ENCODE assay signal across 30 cellular contexts in the genomic region with DNA sequence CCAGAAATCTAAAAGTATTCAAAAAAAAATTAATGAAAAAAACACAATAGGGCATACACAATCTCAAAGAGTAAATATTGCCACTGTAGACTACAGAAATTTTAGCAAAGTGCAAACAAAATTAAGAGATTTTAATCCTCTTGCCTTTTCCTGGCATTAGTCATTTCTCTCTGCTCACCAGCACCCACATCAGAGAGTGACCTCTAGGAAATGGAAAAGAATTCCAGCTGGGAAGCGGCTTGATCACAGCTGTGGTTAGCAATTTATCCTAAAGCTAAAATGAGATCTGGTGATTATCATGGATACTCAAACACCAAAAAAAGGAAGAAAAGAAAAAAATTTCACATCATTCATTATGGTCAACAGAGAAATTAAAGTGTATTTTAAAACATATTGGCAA.
DNase-seq lines count a peak whose midpoint lies in the region; ATAC-seq and TF ChIP-seq lines count a peak whose summit lies in the region.
"Had no signal": no experiment of that assay in that cellular context is flagged by ENCODE, and none has a peak within 500 bp of the region (broad histone marks: within the 10 kb centered on the region; RNA-seq: fewer than 3 reads in every experiment).

No MANE protein-coding gene starts in this region.

- H3K27me3 ChIP-seq in Loucy (ENCODE audit: insufficient read depth, low read length, poor library complexity, severe bottlenecking), result no peaks in the 10 kb centered on the region
- H3K27me3 ChIP-seq in MM.1S (replicated peaks; ENCODE audit: insufficient read depth, low read length), result no peaks in the 10 kb centered on the region
- H3K27me3 ChIP-seq: right lobe of liver, tibial artery had no signal

- H3K4me3 ChIP-seq in Loucy (ENCODE audit: low read length, poor library complexity, severe bottlenecking) (no peak overlapping the region), MM.1S (ENCODE audit: low read length) (no peak overlapping the region)
- H3K4me3 ChIP-seq: A549, PC-9, right lobe of liver, tibial artery had no signal

- no peak for ATAC-seq in HG02885 (IDR thresholded peaks at IDR 0.05; ENCODE audit: poor library complexity, unreplicated experiment)
- ATAC-seq in HG03139 (IDR thresholded peaks at IDR 0.05; ENCODE audit: unreplicated experiment), result no peak
- ATAC-seq: A549, left ventricle myocardium superior, right lobe of liver had no signal

- H3K4me1 ChIP-seq in Loucy (ENCODE audit: insufficient read depth, low read length, poor library complexity, severe bottlenecking), result peaks cover 57% of the 10 kb centered on the region
- H3K4me1 ChIP-seq in MM.1S (ENCODE audit: low read length), result no peaks in the 10 kb centered on the region
- H3K4me1 ChIP-seq: tibial artery had no signal

- H3K9ac ChIP-seq in Loucy (ENCODE audit: low read depth, low read length, poor library complexity, severe bottlenecking) (no peak overlapping the region), MM.1S (ENCODE audit: low read length) (no peak overlapping the region)

- H3K79me2 ChIP-seq in Loucy (ENCODE audit: insufficient read depth, low read length) (peaks cover 97% of the 10 kb centered on the region), MM.1S (ENCODE audit: low read length) (peaks cover 17% of the 10 kb centered on the region)

- TF ChIP-seq CTCF in Loucy (conservative IDR thresholded peaks at IDR 0.05; ENCODE audit: low read length) (no peak), MM.1S (IDR thresholded peaks at IDR 0.05; ENCODE audit: low read length) (no peak)

- H3K27ac ChIP-seq in MM.1S (ENCODE audit: low read length), result no peak overlapping the region
- H3K27ac ChIP-seq: A549, PC-9, right lobe of liver, tibial artery, VCaP had no signal

- no peaks in the 10 kb centered on the region for H3K9me2 ChIP-seq in Loucy (replicated peaks; ENCODE audit: low read depth, low read length)
- H3K9me2 ChIP-seq in MM.1S (replicated peaks; ENCODE audit: insufficient read depth, low read length), result no peaks in the 10 kb centered on the region

- DNase-seq in AG08395 (ENCODE audit: low spot score) (peak; percentile 9), astrocyte of the hippocampus (ENCODE audit: low read depth, low spot score) (peak; percentile 27), kidney tubule cell (ENCODE audit: low spot score) (peak; percentile 26), MM.1S (no peak), NCI-H1417 treated with DMSO at 0.1 percent for 48 hours (lab: John Stamatoyannopoulos, UW) (no peak)
- DNase-seq: activated CD4-positive, alpha-beta T cell treated with anti-CD3 and anti-CD28 coated beads for 4 hours; activated naive CD4-positive, alpha-beta T cell treated with anti-CD3 and anti-CD28 coated beads, Interleukin-2, amount 50 U/mL, for 16 hours; amniotic stem cell; CD4-positive, alpha-beta memory T cell; DND-41; head of caudate nucleus; islet precursor cell; left ventricle myocardium superior; naive B cell; NCI-H1105 treated with DMSO at 0.1 percent for 48 hours; NCI-H1930; NCI-H526; NK-92 treated with Interleukin-12 subunit alpha and Interleukin-12 subunit beta, amount 100 ng/mL, for 24 hours; PC-9; right lobe of liver; SHP77; stimulated activated CD4-positive, alpha-beta T cell treated with anti-CD3 and anti-CD28 coated beads, Interleukin-12 subunit alpha, Interleukin-12 subunit beta, amount 100 ng/mL, for 4 hours; stimulated activated CD4-positive, alpha-beta T cell treated with anti-CD3 and anti-CD28 coated beads, Interleukin-2, amount 100 ng/mL, for 48 hours; T1000; tibial artery had no signal

- H3K36me3 ChIP-seq in Loucy (ENCODE audit: insufficient read depth, low read length) (peaks cover 6% of the 10 kb centered on the region; the same call in 1 of the 2 replicates), MM.1S (replicated peaks; ENCODE audit: insufficient read depth, low read length) (no peaks in the 10 kb centered on the region)
- H3K36me3 ChIP-seq: right lobe of liver, tibial artery had no signal

- no peaks in the 10 kb centered on the region for H3F3A ChIP-seq in Loucy (ENCODE audit: low read depth)
- no peaks in the 10 kb centered on the region for H3F3A ChIP-seq in MM.1S (ENCODE audit: insufficient read depth, low read length)

- peaks cover 36% of the 10 kb centered on the region for H4K20me1 ChIP-seq in Loucy (ENCODE audit: insufficient read depth, low read length, poor library complexity, severe bottlenecking)
- H4K20me1 ChIP-seq in MM.1S (ENCODE audit: insufficient read depth, low read length), result no peaks in the 10 kb centered on the region

- peak overlapping the region; percentile 40 for H3K4me2 ChIP-seq in Loucy (ENCODE audit: low read depth, low read length, poor library complexity, severe bottlenecking)
- no peak overlapping the region for H3K4me2 ChIP-seq in MM.1S (ENCODE audit: low read depth, low read length)
- H3K4me2 ChIP-seq: A549, PC-9 had no signal

- H2AFZ ChIP-seq in Loucy (ENCODE audit: low read length), result no peak overlapping the region
- no peak overlapping the region for H2AFZ ChIP-seq in MM.1S (ENCODE audit: low read length)
- H2AFZ ChIP-seq: PC-9 had no signal

- H3K9me3 ChIP-seq in Loucy (ENCODE audit: insufficient read depth, low read depth, low read length) (no peaks in the 10 kb centered on the region), MM.1S (replicated peaks; ENCODE audit: insufficient read depth, low read length) (no peaks in the 10 kb centered on the region)
- H3K9me3 ChIP-seq: A549, right lobe of liver, tibial artery had no signal

Comparison
In these comparisons a context has a peak if more than half of its experiments do, and no peak if none do; other contexts are left out.
1. DNase-seq: peak in AG08395 (single experiment), astrocyte of the hippocampus (single experiment) and kidney tubule cell (single experiment); none in MM.1S (single experiment) and NCI-H1417 treated with DMSO at 0.1 percent for 48 hours (single experiment).